In genomic region chr13:79703772-79704171, GRCh38 we compare ENCODE assay signal across 21 cellular contexts.
DNase-seq lines count a peak whose midpoint lies in the region; ATAC-seq and TF ChIP-seq lines count a peak whose summit lies in the region.
"Had no signal": no experiment of that assay in that cellular context is flagged by ENCODE, and none has a peak within 500 bp of the region (broad histone marks: within the 10 kb centered on the region; RNA-seq: fewer than 3 reads in every experiment).

No MANE protein-coding gene starts in this region.

- ATAC-seq in GM18517 (IDR thresholded peaks at IDR 0.05; ENCODE audit: unreplicated experiment) (peak; percentile 61), GM19455 (IDR thresholded peaks at IDR 0.05; ENCODE audit: unreplicated experiment) (peak; percentile 84), HG02798 (IDR thresholded peaks at IDR 0.05; ENCODE audit: poor library complexity, unreplicated experiment) (peak; percentile 82), HG03442 (IDR thresholded peaks at IDR 0.05; ENCODE audit: unreplicated experiment) (peak; percentile 81)
- ATAC-seq: activated CD8-positive, alpha-beta T cell treated with anti-CD3 and anti-CD28 coated beads, Interleukin-2, amount 10 ng/mL, durations not matched to agents 7 days and 5 days; gastrocnemius medialis had no signal

- CTCF ChIA-PET in HEK293T (lab: Yijun Ruan, JAX): no interaction called here

- DNase-seq in NCI-H1092 (lab: John Stamatoyannopoulos, UW) (no peak), HEK293T (ENCODE audit: extremely low spot score) (no peak), inferior parietal cortex (ENCODE audit: extremely low spot score) (no peak)
- DNase-seq in stimulated activated CD4-positive, alpha-beta T cell treated with anti-CD3 and anti-CD28 coated beads, Interleukin-12 subunit alpha, Interleukin-12 subunit beta, amount 100 ng/mL, for 4 hours: no peak
- DNase-seq: activated CD8-positive, alpha-beta T cell treated with anti-CD3 and anti-CD28 coated beads, Interleukin-2, amount 10 ng/mL, durations not matched to agents 7 days and 5 days; activated naive CD4-positive, alpha-beta T cell; activated T-cell treated with anti-CD3 and anti-CD28 coated beads, Interleukin-2, amount 50 U/mL, for 1 hour; BE2C; colonic mucosa; esophagus squamous epithelium; gastrocnemius medialis; GF-D8; HCEC 1CT; NCI-H2081; OCI-M1; sigmoid colon; upper lobe of left lung had no signal

- POLR2A ChIA-PET in HEK293T (lab: Yijun Ruan, JAX): no interaction called here

TF ChIP-seq in HEK293T, 16 proteins besides CTCF, POLR2A, EP300 and RAD21:
- no peak for TF ChIP-seq FOXM1 (IDR thresholded peaks at IDR 0.05; ENCODE audit: borderline replicate concordance)
- TF ChIP-seq ARNT (IDR thresholded peaks at IDR 0.05): no peak
- no peak for TF ChIP-seq PKNOX1 (IDR thresholded peaks at IDR 0.05)
- TF ChIP-seq LEF1 (IDR thresholded peaks at IDR 0.05; ENCODE audit: borderline replicate concordance): no peak
- TF ChIP-seq BHLHE40 (IDR thresholded peaks at IDR 0.05; ENCODE audit: borderline replicate concordance): no peak
- no peak for TF ChIP-seq SUZ12 (IDR thresholded peaks at IDR 0.05)
- TF ChIP-seq CTBP1 (IDR thresholded peaks at IDR 0.05; ENCODE audit: borderline replicate concordance): no peak
- no peak for TF ChIP-seq FOXA1 (IDR thresholded peaks at IDR 0.05)
- no peak for TF ChIP-seq HDGF (IDR thresholded peaks at IDR 0.05; ENCODE audit: borderline replicate concordance)
- no peak for TF ChIP-seq TARDBP (IDR thresholded peaks at IDR 0.05)
- TF ChIP-seq L3MBTL2 (conservative IDR thresholded peaks at IDR 0.05): no peak
- no peak for TF ChIP-seq SP1 (IDR thresholded peaks at IDR 0.05)
- no peak for TF ChIP-seq FOXK2 (IDR thresholded peaks at IDR 0.05)
- TF ChIP-seq ELF4 (IDR thresholded peaks at IDR 0.05): no peak
- TF ChIP-seq NFRKB (IDR thresholded peaks at IDR 0.05): no peak
- TF ChIP-seq ZNF384 (IDR thresholded peaks at IDR 0.05): no peak
